Comparison of ENCODE assay signal across 8 cellular contexts in the genomic region with DNA sequence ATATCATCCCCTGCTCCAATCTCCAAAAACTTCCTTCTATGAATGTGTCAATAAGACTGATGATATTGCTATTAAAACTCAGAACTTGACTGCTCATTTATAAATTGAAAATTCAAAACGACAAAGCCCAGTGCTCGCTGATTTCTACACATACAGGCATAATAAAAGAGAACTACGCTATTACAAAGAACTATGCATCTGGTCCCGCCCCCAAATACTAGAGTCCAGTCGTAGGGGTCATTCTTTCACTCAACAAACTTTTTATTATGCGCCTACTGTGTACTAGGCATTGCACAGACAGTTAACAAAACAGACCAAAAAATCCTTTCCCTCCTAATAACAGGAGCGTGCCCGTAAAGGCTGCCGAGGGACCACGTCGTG. TPM values are rescaled to one million over a fixed set of nuclear protein-coding genes. Genes with fewer than 3 reads are reported as not detected.
DNase-seq lines count a peak whose midpoint lies in the region; ATAC-seq and TF ChIP-seq lines count a peak whose summit lies in the region.

No MANE protein-coding gene starts in this region.

- CTCF ChIA-PET in activated CD4-positive, alpha-beta T cell treated with anti-CD3 and anti-CD28 coated beads, Interleukin-2, amount 10 ng/mL, durations not matched to agents 7 days and 5 days (lab: Charles Lee): interaction anchor here (1.2 kb wide), 1 partner anchor 15 kb away, joined by 3 read pairs; no protein-coding TSS in a partner anchor
- CTCF ChIA-PET in MCF 10A (lab: Yijun Ruan, JAX): interaction anchor here (0.8 kb wide), 1 partner anchor 24 kb away, joined by 3 read pairs; no protein-coding TSS in a partner anchor

- no peaks in the 10 kb centered on the region for H3K27me3 Mint-ChIP-seq in activated CD4-positive, alpha-beta T cell treated with anti-CD3 and anti-CD28 coated beads, Interleukin-2, amount 10 ng/mL, durations not matched to agents 7 days and 5 days
- no peaks in the 10 kb centered on the region for H3K27me3 Mint-ChIP-seq in MCF 10A (ENCODE audit: insufficient read depth, unreplicated experiment)

- no peaks in the 10 kb centered on the region for H3K27me3 ChIP-seq in mononuclear cell (ENCODE audit: insufficient read depth, low read length)

- peak overlapping the region; percentile 91 for H3K27ac Mint-ChIP-seq in activated CD4-positive, alpha-beta T cell treated with anti-CD3 and anti-CD28 coated beads, Interleukin-2, amount 10 ng/mL, durations not matched to agents 7 days and 5 days
- H3K27ac Mint-ChIP-seq in MCF 10A (ENCODE audit: low read depth, unreplicated experiment): peak overlapping the region; percentile 61

- H3K9me3 ChIP-seq in mononuclear cell (ENCODE audit: low read depth, low read length): no peaks in the 10 kb centered on the region

- intact Hi-C loops in MCF 10A (cut with micrococcal nuclease): loop anchor here (5.0 kb wide), 1 partner anchor 301 kb away; no protein-coding TSS in a partner anchor

- no peak for TF ChIP-seq CTCF in MCF 10A (IDR thresholded peaks at IDR 0.05; ENCODE audit: unreplicated experiment)

- ATAC-seq in GM19023 (IDR thresholded peaks at IDR 0.05; ENCODE audit: unreplicated experiment) (no peak), HG03039 (IDR thresholded peaks at IDR 0.05; ENCODE audit: unreplicated experiment) (no peak)

- peaks cover 27% of the 10 kb centered on the region for H3K4me1 Mint-ChIP-seq in activated CD4-positive, alpha-beta T cell treated with anti-CD3 and anti-CD28 coated beads, Interleukin-2, amount 10 ng/mL, durations not matched to agents 7 days and 5 days
- H3K4me1 Mint-ChIP-seq in MCF 10A (ENCODE audit: insufficient read depth, unreplicated experiment): peaks cover 10% of the 10 kb centered on the region

- POLR2A ChIA-PET in activated CD4-positive, alpha-beta T cell treated with anti-CD3 and anti-CD28 coated beads, Interleukin-2, amount 10 ng/mL, durations not matched to agents 7 days and 5 days (lab: Charles Lee): interaction anchor here (0.6 kb wide), 1 partner anchor 15 kb away, joined by 3 read pairs; no protein-coding TSS in a partner anchor
- POLR2A ChIA-PET in MCF 10A (lab: Yijun Ruan, JAX): interaction anchor here (0.5 to 1.3 kb wide), 5 partner anchors 24 to 186 kb away, joined by 3 to 5 read pairs (median 3); partner anchors contain the start of genes EMC4, EMC7 and PGBD4

- no peak for DNase-seq in activated CD4-positive, alpha-beta T cell treated with anti-CD3 and anti-CD28 coated beads, Interleukin-2, amount 10 ng/mL, durations not matched to agents 7 days and 5 days
- no peak for DNase-seq in activated CD4-positive, alpha-beta T cell treated with anti-CD3 and anti-CD28 coated beads, Interleukin-2, amount 50 U/mL, for 48 hours
- peak; percentile 65 for DNase-seq in KBM-7
- no peak for DNase-seq in MCF 10A (ENCODE audit: unreplicated experiment)
- DNase-seq in cerebellar nuclear complex (lab: John Stamatoyannopoulos, UW): no peak

- in situ Hi-C loops in KBM-7 (cut with MboI; ENCODE audit: low pct_unique_long_range_greater_than_20kb, low sequenced_read_pairs): no loop called here

- no peaks in the 10 kb centered on the region for H3K9me3 Mint-ChIP-seq in activated CD4-positive, alpha-beta T cell treated with anti-CD3 and anti-CD28 coated beads, Interleukin-2, amount 10 ng/mL, durations not matched to agents 7 days and 5 days
- no peaks in the 10 kb centered on the region for H3K9me3 Mint-ChIP-seq in MCF 10A (ENCODE audit: unreplicated experiment)

- H3K36me3 Mint-ChIP-seq in activated CD4-positive, alpha-beta T cell treated with anti-CD3 and anti-CD28 coated beads, Interleukin-2, amount 10 ng/mL, durations not matched to agents 7 days and 5 days (ENCODE audit: low read depth): no peaks in the 10 kb centered on the region
- peaks cover 13% of the 10 kb centered on the region for H3K36me3 Mint-ChIP-seq in MCF 10A (ENCODE audit: insufficient read depth, unreplicated experiment)

- peaks cover 14% of the 10 kb centered on the region for H3K4me1 ChIP-seq in mononuclear cell (ENCODE audit: insufficient read depth, low read length)

- H3K4me3 Mint-ChIP-seq in activated CD4-positive, alpha-beta T cell treated with anti-CD3 and anti-CD28 coated beads, Interleukin-2, amount 10 ng/mL, durations not matched to agents 7 days and 5 days: peak overlapping the region; percentile 87
- H3K4me3 Mint-ChIP-seq in MCF 10A (ENCODE audit: unreplicated experiment): peak overlapping the region; percentile 79

- no TSS peak for BruUV-seq in MCF 10A (replicated peaks; lab: Mats Ljungman, UMichigan)

- peak overlapping the region; percentile 87 for H3K4me3 ChIP-seq in mononuclear cell (ENCODE audit: low read length)

RNA-seq across cellular contexts. Expression of gene AVEN, which starts 1.0 kb away (rescaled TPM):
- total RNA-seq in activated CD4-positive, alpha-beta T cell treated with anti-CD3 and anti-CD28 coated beads, Interleukin-2, amount 10 ng/mL, durations not matched to agents 7 days and 5 days: 1 to 10 TPM; 9.1 TPM
- 42.4 and 43.5 TPM in 2 replicates for total RNA-seq in MCF 10A (2022)
- 5.9 TPM for total RNA-seq in mononuclear cell
